ENCODE assay signal across 21 cellular contexts in genomic region chr12:46521145-46521544, GRCh38.
"Had no signal": no experiment of that assay in that cellular context is flagged by ENCODE, and none has a peak within 500 bp of the region (broad histone marks: within the 10 kb centered on the region; RNA-seq: fewer than 3 reads in every experiment).

No MANE protein-coding gene starts in this region.

- H3K9me3 ChIP-seq: heart left ventricle, left ventricle myocardium inferior, suprapubic skin had no signal

- H3K27me3 Mint-ChIP-seq: activated CD4-positive, alpha-beta T cell treated with anti-CD3 and anti-CD28 coated beads, Interleukin-2, amount 10 ng/mL, durations not matched to agents 7 days and 5 days; activated naive CD4-positive, alpha-beta T cell treated with anti-CD3 and anti-CD28 coated beads, Interleukin-2, amount 10 ng/mL, durations not matched to agents 7 days and 5 days; activated naive CD8-positive, alpha-beta T cell treated with anti-CD3 and anti-CD28 coated beads, Interleukin-2, amount 50 U/mL, for 24 hours; progenitor cell of endocrine pancreas; stimulated activated naive CD8-positive, alpha-beta T cell treated with anti-CD3 and anti-CD28 coated beads, Interleukin-15, amount 100 ng/mL, for 72 hours had no signal

- H3K27ac Mint-ChIP-seq: activated CD4-positive, alpha-beta T cell treated with anti-CD3 and anti-CD28 coated beads, Interleukin-2, amount 10 ng/mL, durations not matched to agents 7 days and 5 days; activated naive CD4-positive, alpha-beta T cell treated with anti-CD3 and anti-CD28 coated beads, Interleukin-2, amount 10 ng/mL, durations not matched to agents 7 days and 5 days; activated naive CD8-positive, alpha-beta T cell treated with anti-CD3 and anti-CD28 coated beads, Interleukin-2, amount 50 U/mL, for 24 hours; progenitor cell of endocrine pancreas had no signal

- H3K9me3 Mint-ChIP-seq: activated naive CD4-positive, alpha-beta T cell treated with anti-CD3 and anti-CD28 coated beads, Interleukin-2, amount 10 ng/mL, durations not matched to agents 7 days and 5 days; activated naive CD8-positive, alpha-beta T cell treated with anti-CD3 and anti-CD28 coated beads, Interleukin-2, amount 50 U/mL, for 24 hours; activated T-cell treated with anti-CD3 and anti-CD28 coated beads, Interleukin-2, amount 50 U/mL, for 4 hours; stimulated activated naive CD8-positive, alpha-beta T cell treated with anti-CD3 and anti-CD28 coated beads, Interleukin-15, amount 100 ng/mL, for 72 hours had no signal

- H3K27me3 ChIP-seq: brain microvascular endothelial cell, heart left ventricle, suprapubic skin had no signal

- H3K36me3 ChIP-seq: brain microvascular endothelial cell, heart left ventricle, left ventricle myocardium inferior, suprapubic skin had no signal

- DNase-seq: activated CD4-positive, alpha-beta T cell treated with anti-CD3 and anti-CD28 coated beads, Interleukin-2, amount 10 ng/mL, durations not matched to agents 7 days and 5 days; activated CD4-positive, CD25-positive, alpha-beta regulatory T cell; activated CD8-positive, alpha-beta memory T cell treated with anti-CD3 and anti-CD28 coated beads, Interleukin-2, amount 50 U/mL, for 4 hours; activated CD8-positive, alpha-beta T cell treated with anti-CD3 and anti-CD28 coated beads, Interleukin-2, amount 10 ng/mL, durations not matched to agents 7 days and 5 days; activated naive CD4-positive, alpha-beta T cell treated with anti-CD3 and anti-CD28 coated beads, Interleukin-2, amount 10 ng/mL, durations not matched to agents 7 days and 5 days; activated naive CD8-positive, alpha-beta T cell treated with anti-CD3 and anti-CD28 coated beads, Interleukin-2, amount 50 U/mL, for 24 hours; activated T-cell treated with anti-CD3 and anti-CD28 coated beads, Interleukin-2, amount 50 U/mL, for 4 hours; aorta; brain microvascular endothelial cell; heart left ventricle; left ventricle myocardium inferior; mammary epithelial cell; occipital lobe; right cardiac atrium; stimulated activated CD4-positive, alpha-beta T cell treated with anti-CD3 and anti-CD28 coated beads, Interleukin-4, amount 100 ng/mL, for 1 hour; stimulated activated naive CD8-positive, alpha-beta T cell treated with anti-CD3 and anti-CD28 coated beads, Interleukin-15, amount 100 ng/mL, for 72 hours; T-helper 9 cell had no signal

- H3K27ac ChIP-seq: brain microvascular endothelial cell, left ventricle myocardium inferior, suprapubic skin had no signal

- H3K4me3 ChIP-seq: coronary artery, heart left ventricle, left ventricle myocardium inferior, smooth muscle cell, suprapubic skin had no signal

- ATAC-seq: activated CD8-positive, alpha-beta T cell treated with anti-CD3 and anti-CD28 coated beads, Interleukin-2, amount 10 ng/mL, durations not matched to agents 7 days and 5 days; activated naive CD8-positive, alpha-beta T cell treated with anti-CD3 and anti-CD28 coated beads, Interleukin-2, amount 50 U/mL, for 24 hours; activated T-cell treated with anti-CD3 and anti-CD28 coated beads, Interleukin-2, amount 50 U/mL, for 4 hours; heart left ventricle; right cardiac atrium; stimulated activated naive CD8-positive, alpha-beta T cell treated with anti-CD3 and anti-CD28 coated beads, Interleukin-15, amount 100 ng/mL, for 72 hours had no signal

- H3K4me3 Mint-ChIP-seq: activated CD4-positive, alpha-beta T cell treated with anti-CD3 and anti-CD28 coated beads, Interleukin-2, amount 10 ng/mL, durations not matched to agents 7 days and 5 days; activated CD8-positive, alpha-beta T cell treated with anti-CD3 and anti-CD28 coated beads, Interleukin-2, amount 10 ng/mL, durations not matched to agents 7 days and 5 days; activated naive CD4-positive, alpha-beta T cell treated with anti-CD3 and anti-CD28 coated beads, Interleukin-2, amount 10 ng/mL, durations not matched to agents 7 days and 5 days; activated naive CD8-positive, alpha-beta T cell treated with anti-CD3 and anti-CD28 coated beads, Interleukin-2, amount 50 U/mL, for 24 hours; activated T-cell treated with anti-CD3 and anti-CD28 coated beads, Interleukin-2, amount 50 U/mL, for 4 hours; stimulated activated naive CD8-positive, alpha-beta T cell treated with anti-CD3 and anti-CD28 coated beads, Interleukin-15, amount 100 ng/mL, for 72 hours had no signal
